In the genomic region with DNA sequence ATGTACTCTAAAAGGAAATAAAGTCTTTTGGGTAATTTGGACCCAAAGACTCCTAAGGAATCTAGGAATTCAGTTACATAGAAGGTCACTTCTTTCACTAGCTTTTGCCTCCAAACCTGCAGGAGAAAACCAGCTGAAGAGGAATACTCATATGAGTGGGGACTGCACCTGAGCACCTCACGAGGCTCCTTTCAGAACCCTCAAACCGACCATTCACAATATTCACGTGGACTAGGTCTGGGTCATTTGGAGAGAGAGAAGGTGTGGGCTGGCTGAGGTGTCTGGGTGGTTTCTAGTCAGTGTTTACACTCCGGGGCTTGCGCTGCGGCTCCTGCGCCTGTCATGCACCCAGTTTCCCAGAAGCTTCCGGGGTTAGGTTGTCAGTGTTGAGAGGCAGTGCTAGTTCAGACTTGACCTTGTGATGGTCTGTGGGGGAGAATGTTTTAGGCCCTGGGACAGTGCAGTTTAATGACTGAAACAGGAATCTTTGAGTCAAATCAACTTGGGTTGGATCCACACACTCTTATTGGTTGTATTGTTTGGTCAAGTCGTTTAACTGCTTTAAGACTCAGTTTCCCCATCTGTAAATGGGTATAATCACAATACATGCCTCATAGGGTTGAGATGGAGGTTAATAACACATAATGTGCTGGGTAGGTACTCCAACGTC, we compare ENCODE assay signal across 9 cellular contexts.
A peak's percentile ranks its signal among the peaks of the same experiment; 100 is the strongest.
DNase-seq lines count a peak whose midpoint lies in the region; ATAC-seq and TF ChIP-seq lines count a peak whose summit lies in the region.
"Had no signal": no experiment of that assay in that cellular context is flagged by ENCODE, and none has a peak within 500 bp of the region (broad histone marks: within the 10 kb centered on the region; RNA-seq: fewer than 3 reads in every experiment).

No MANE protein-coding gene starts in this region.

- intact Hi-C loops in activated T-helper 1 cell treated with anti-CD3 and anti-CD28 coated beads, Interleukin-12 subunit alpha, Interleukin-12 subunit beta, Interleukin-2, Interleukin-4 antibody, amounts not matched to agents 30 ng/mL and 10 ng/mL and 1 ng/mL, durations not matched to agents 14 hours and 24 hours and 36 hours (cut with micrococcal nuclease): loop anchor here (1.0 to 2.0 kb wide), 5 partner anchors 9 to 107 kb away; a partner anchor contains a TSS

- peaks cover 92% of the 10 kb centered on the region for H3K4me1 Mint-ChIP-seq in activated T-helper 1 cell treated with anti-CD3 and anti-CD28 coated beads, Interleukin-12 subunit alpha, Interleukin-12 subunit beta, Interleukin-2, Interleukin-4 antibody, amounts not matched to agents 30 ng/mL and 10 ng/mL and 1 ng/mL, durations not matched to agents 14 hours and 24 hours and 36 hours (ENCODE audit: low read depth)
- H3K4me1 Mint-ChIP-seq in osteocyte (ENCODE audit: unreplicated experiment): peaks cover 34% of the 10 kb centered on the region

- TF ChIP-seq CTCF in osteocyte (IDR thresholded peaks at IDR 0.05): no peak

- no peaks in the 10 kb centered on the region for H3K9me3 ChIP-seq in HAP-1
- H3K9me3 ChIP-seq: A549 had no signal

- ATAC-seq in HG03432 (IDR thresholded peaks at IDR 0.05; ENCODE audit: unreplicated experiment): peak; percentile 85

- H3K36me3 ChIP-seq in HAP-1 (replicated peaks): no peaks in the 10 kb centered on the region

- H3K9me3 Mint-ChIP-seq in activated T-helper 1 cell treated with anti-CD3 and anti-CD28 coated beads, Interleukin-12 subunit alpha, Interleukin-12 subunit beta, Interleukin-2, Interleukin-4 antibody, amounts not matched to agents 30 ng/mL and 10 ng/mL and 1 ng/mL, durations not matched to agents 14 hours and 24 hours and 36 hours: no peaks in the 10 kb centered on the region
- H3K9me3 Mint-ChIP-seq in osteocyte (ENCODE audit: unreplicated experiment): no peaks in the 10 kb centered on the region

- no peaks in the 10 kb centered on the region for H3K27me3 Mint-ChIP-seq in activated T-helper 1 cell treated with anti-CD3 and anti-CD28 coated beads, Interleukin-12 subunit alpha, Interleukin-12 subunit beta, Interleukin-2, Interleukin-4 antibody, amounts not matched to agents 30 ng/mL and 10 ng/mL and 1 ng/mL, durations not matched to agents 14 hours and 24 hours and 36 hours (ENCODE audit: insufficient read depth)
- H3K27me3 Mint-ChIP-seq in osteocyte (ENCODE audit: unreplicated experiment): no peaks in the 10 kb centered on the region

- H3K4me3 ChIP-seq in HAP-1: no peak overlapping the region
- H3K4me3 ChIP-seq: A549 had no signal

- H3K4me1 ChIP-seq in HAP-1: peaks cover 7% of the 10 kb centered on the region; the same call in 1 of the 2 replicates

- no peaks in the 10 kb centered on the region for H3K27me3 ChIP-seq in HAP-1 (ENCODE audit: low read depth)

- in situ Hi-C loops in HAP-1 (cut with MboI; ENCODE audit: low sequenced_read_pairs): no loop called here

- DNase-seq in NCI-H510A treated with DMSO at 0.1 percent for 48 hours (lab: John Stamatoyannopoulos, UW): peak; percentile 39
- DNase-seq in NCI-H510A (lab: John Stamatoyannopoulos, UW): no peak
- peak; percentile 58 for DNase-seq in activated T-helper 1 cell treated with anti-CD3 and anti-CD28 coated beads, Interleukin-12 subunit alpha, Interleukin-12 subunit beta, Interleukin-2, Interleukin-4 antibody, amounts not matched to agents 30 ng/mL and 10 ng/mL and 1 ng/mL, durations not matched to agents 14 hours and 24 hours and 36 hours (ENCODE audit: low spot score)
- no peak for DNase-seq in osteocyte (ENCODE audit: extremely low spot score, unreplicated experiment)
- no peak for DNase-seq in kidney tubule cell (ENCODE audit: low spot score)
- DNase-seq in retina: no peak
- DNase-seq in HAP-1 (ENCODE audit: low spot score in 2 of 2): no peak

- peak overlapping the region; percentile 95 for H3K27ac Mint-ChIP-seq in activated T-helper 1 cell treated with anti-CD3 and anti-CD28 coated beads, Interleukin-12 subunit alpha, Interleukin-12 subunit beta, Interleukin-2, Interleukin-4 antibody, amounts not matched to agents 30 ng/mL and 10 ng/mL and 1 ng/mL, durations not matched to agents 14 hours and 24 hours and 36 hours
- peak overlapping the region; percentile 5 for H3K27ac Mint-ChIP-seq in osteocyte (ENCODE audit: unreplicated experiment)

- H3K4me3 Mint-ChIP-seq in activated T-helper 1 cell treated with anti-CD3 and anti-CD28 coated beads, Interleukin-12 subunit alpha, Interleukin-12 subunit beta, Interleukin-2, Interleukin-4 antibody, amounts not matched to agents 30 ng/mL and 10 ng/mL and 1 ng/mL, durations not matched to agents 14 hours and 24 hours and 36 hours: peak overlapping the region; percentile 55
- H3K4me3 Mint-ChIP-seq in osteocyte (ENCODE audit: unreplicated experiment): no peak overlapping the region

- peaks cover 12% of the 10 kb centered on the region for H3K36me3 Mint-ChIP-seq in activated T-helper 1 cell treated with anti-CD3 and anti-CD28 coated beads, Interleukin-12 subunit alpha, Interleukin-12 subunit beta, Interleukin-2, Interleukin-4 antibody, amounts not matched to agents 30 ng/mL and 10 ng/mL and 1 ng/mL, durations not matched to agents 14 hours and 24 hours and 36 hours (ENCODE audit: low read depth)
- H3K36me3 Mint-ChIP-seq in osteocyte (ENCODE audit: unreplicated experiment): no peaks in the 10 kb centered on the region

Comparison
In these comparisons a context has a peak if more than half of its experiments do, and no peak if none do; other contexts are left out.
1. DNase-seq: peak in NCI-H510A treated with DMSO at 0.1 percent for 48 hours (single experiment) and activated T-helper 1 cell treated with anti-CD3 and anti-CD28 coated beads, Interleukin-12 subunit alpha, Interleukin-12 subunit beta, Interleukin-2, Interleukin-4 antibody, amounts not matched to agents 30 ng/mL and 10 ng/mL and 1 ng/mL, durations not matched to agents 14 hours and 24 hours and 36 hours (single experiment); none in NCI-H510A (single experiment), osteocyte (single experiment), kidney tubule cell (single experiment), retina (single experiment) and HAP-1 (0 of 2).